In genomic region chrX:47217852-47218279, GRCh38 we compare ENCODE assay signal across 8 cellular contexts. TPM values are rescaled to one million over a fixed set of nuclear protein-coding genes. Genes with fewer than 3 reads are reported as not detected.
DNase-seq lines count a peak whose midpoint lies in the region; ATAC-seq, FAIRE-seq and TF ChIP-seq lines count a peak whose summit lies in the region.

No MANE protein-coding gene starts in this region.

- H3K9me3 ChIP-seq in keratinocyte (ENCODE audit: control insufficient read depth, low read depth, low read length), result no peaks in the 10 kb centered on the region

- H3K4me3 ChIP-seq in keratinocyte (ENCODE audit: control insufficient read depth in 2 of 3, extremely low read depth in 1 of 3, insufficient read depth in 2 of 3, low read depth in 1 of 3, low read length in 3 of 3), result peak overlapping the region; percentile 62 to 95 (median 82)

- H3K4me2 ChIP-seq in keratinocyte (ENCODE audit: control insufficient read depth, extremely low read depth, insufficient read depth, low read depth, low read length), result peak overlapping the region; percentile 94

- DNase-seq in AG08396 (ENCODE audit: low spot score) (peak; percentile 97), NCI-H345 treated with DMSO at 0.1 percent for 48 hours (lab: John Stamatoyannopoulos, UW; ENCODE audit: unreplicated experiment) (peak; percentile 96), cerebellum (ENCODE audit: low spot score) (peak; percentile 91), keratinocyte (ENCODE audit: low read depth, low spot score) (peak; percentile 95)
- DNase-seq in activated CD4-positive, CD25-positive, alpha-beta regulatory T cell treated with anti-CD3 and anti-CD28 coated beads, Interleukin-2, amount 50 U/mL, for 72 hours, result peak; percentile 96
- peak; percentile 87 to 98 (median 93) for DNase-seq in stimulated activated CD4-positive, alpha-beta T cell treated with anti-CD3 and anti-CD28 coated beads, Interleukin-12 subunit alpha, Interleukin-12 subunit beta, amount 100 ng/mL, for 48 hours (ENCODE audit: low read depth in 2 of 3, low spot score in 1 of 3)

- TF ChIP-seq CTCF in keratinocyte (optimal IDR thresholded peaks at IDR 0.05 in 1 of 3, IDR thresholded peaks at IDR 0.05 in 1 of 3, conservative IDR thresholded peaks at IDR 0.05 in 1 of 3; ENCODE audit: extremely low read depth in 1 of 3, insufficient read depth in 2 of 3, low read length in 3 of 3), result no peak

- H3K36me3 ChIP-seq in keratinocyte (ENCODE audit: control insufficient read depth in 2 of 2, extremely low read depth in 1 of 2, insufficient read depth in 2 of 2, low read length in 2 of 2), result peaks cover 26 to 35% of the 10 kb centered on the region in 2 experiments

- H3K27ac ChIP-seq in keratinocyte (ENCODE audit: control insufficient read depth, insufficient read depth, low read length), result peak overlapping the region; percentile 99

- peaks cover 28% of the 10 kb centered on the region for H4K20me1 ChIP-seq in keratinocyte (ENCODE audit: control insufficient read depth, extremely low read depth, insufficient read depth, low read length)

- peaks cover 34% of the 10 kb centered on the region for H3K4me1 ChIP-seq in keratinocyte (ENCODE audit: control insufficient read depth, extremely low read depth, insufficient read depth, low read length)

- peaks cover 39% of the 10 kb centered on the region for H3K79me2 ChIP-seq in keratinocyte (ENCODE audit: control insufficient read depth, insufficient read depth, low read length)

- H3K27me3 ChIP-seq in keratinocyte (ENCODE audit: control insufficient read depth, extremely low read depth, insufficient read depth, low read length), result no peaks in the 10 kb centered on the region

- H3K9me1 ChIP-seq in keratinocyte (ENCODE audit: control insufficient read depth, extremely low read depth, insufficient read depth, low read length), result no peaks in the 10 kb centered on the region

- peak overlapping the region; percentile 99 for H2AFZ ChIP-seq in keratinocyte (ENCODE audit: control insufficient read depth, low read length)

- FAIRE-seq in keratinocyte (lab: Jason Lieb, UNC), result peak; percentile 81

- peak; percentile 88 for ATAC-seq in GM19023 (IDR thresholded peaks at IDR 0.05; ENCODE audit: unreplicated experiment)
- peak; percentile 83 for ATAC-seq in HG03280 (IDR thresholded peaks at IDR 0.05; ENCODE audit: unreplicated experiment)

- peak overlapping the region; percentile 94 for H3K9ac ChIP-seq in keratinocyte (ENCODE audit: control insufficient read depth, extremely low read depth, insufficient read depth, low read length)

- dilution Hi-C loops in keratinocyte (cut with MboI; ENCODE audit: extremely low pct_ligation_motif_present, low sequenced_read_pairs), result no loop called here

RNA-seq across cellular contexts. Expression of gene CDK16, which starts 0.6 kb away (rescaled TPM):
- 57.0 TPM for total RNA-seq in cerebellum
- polyA plus RNA-seq in keratinocyte, result 79.3 to 134 TPM (median 89.5 TPM) in 3 replicates
- polyA plus RNA-seq in keratinocyte (2011; ENCODE audit: low read depth), result 30.6 TPM
- 84.7 and 114 TPM in 2 replicates for polyA plus RNA-seq in keratinocyte (2011; cell fraction: cytosol; rRNA removed)
- polyA plus RNA-seq in keratinocyte (2011; cell fraction: nucleus; rRNA removed), result 143 and 164 TPM in 2 replicates
- 72.5 and 114 TPM in 2 replicates for polyA plus RNA-seq in keratinocyte (2012; ENCODE audit: low replicate concordance)
- 149 to 317 TPM (median 178 TPM) in 3 replicates for polyA minus RNA-seq in keratinocyte
- 175 TPM for polyA minus RNA-seq in keratinocyte (2011; cell fraction: cytosol; rRNA and poly(A)+ RNA removed)
- 54.2 and 64.8 TPM in 2 replicates for polyA minus RNA-seq in keratinocyte (2011; cell fraction: nucleus; rRNA and poly(A)+ RNA removed)

RNA-seq across cellular contexts. Expression of gene USP11, which starts 14.9 kb away (rescaled TPM):
- 81.1 TPM for total RNA-seq in cerebellum
- polyA plus RNA-seq in keratinocyte, result 4.2 to 12.0 TPM (median 6.3 TPM) in 3 replicates
- polyA plus RNA-seq in keratinocyte (2011; ENCODE audit: low read depth), result 10.1 TPM
- polyA plus RNA-seq in keratinocyte (2011; cell fraction: cytosol; rRNA removed), result 3.6 and 4.8 TPM in 2 replicates
- polyA plus RNA-seq in keratinocyte (2011; cell fraction: nucleus; rRNA removed), result 15.2 and 20.6 TPM in 2 replicates
- 6.5 and 15.1 TPM in 2 replicates for polyA plus RNA-seq in keratinocyte (2012; ENCODE audit: low replicate concordance)
- 22.8 to 51.1 TPM (median 23.1 TPM) in 3 replicates for polyA minus RNA-seq in keratinocyte
- 13.4 TPM for polyA minus RNA-seq in keratinocyte (2011; cell fraction: cytosol; rRNA and poly(A)+ RNA removed)
- 21.0 and 23.0 TPM in 2 replicates for polyA minus RNA-seq in keratinocyte (2011; cell fraction: nucleus; rRNA and poly(A)+ RNA removed)

RNA-seq across cellular contexts. Expression of gene UBA1, which starts 24.2 kb away (rescaled TPM):
- 112 TPM for total RNA-seq in cerebellum
- polyA plus RNA-seq in keratinocyte, result 236 to 317 TPM (median 309 TPM) in 3 replicates
- polyA plus RNA-seq in keratinocyte (2011; ENCODE audit: low read depth), result 56.8 TPM
- 220 and 262 TPM in 2 replicates for polyA plus RNA-seq in keratinocyte (2011; cell fraction: cytosol; rRNA removed)
- 485 and 608 TPM in 2 replicates for polyA plus RNA-seq in keratinocyte (2011; cell fraction: nucleus; rRNA removed)
- 213 and 310 TPM in 2 replicates for polyA plus RNA-seq in keratinocyte (2012; ENCODE audit: low replicate concordance)
- 450 to 793 TPM (median 620 TPM) in 3 replicates for polyA minus RNA-seq in keratinocyte
- polyA minus RNA-seq in keratinocyte (2011; cell fraction: cytosol; rRNA and poly(A)+ RNA removed), result 317 TPM
- 310 and 377 TPM in 2 replicates for polyA minus RNA-seq in keratinocyte (2011; cell fraction: nucleus; rRNA and poly(A)+ RNA removed)

Comparison
In these comparisons a context has a peak if more than half of its experiments do, and no peak if none do; other contexts are left out.
1. Peak in every context shown above with its lines: DNase-seq, ATAC-seq, H3K4me3 ChIP-seq and H3K27ac ChIP-seq.